ENCODE assay signal across 25 cellular contexts in the genomic region with DNA sequence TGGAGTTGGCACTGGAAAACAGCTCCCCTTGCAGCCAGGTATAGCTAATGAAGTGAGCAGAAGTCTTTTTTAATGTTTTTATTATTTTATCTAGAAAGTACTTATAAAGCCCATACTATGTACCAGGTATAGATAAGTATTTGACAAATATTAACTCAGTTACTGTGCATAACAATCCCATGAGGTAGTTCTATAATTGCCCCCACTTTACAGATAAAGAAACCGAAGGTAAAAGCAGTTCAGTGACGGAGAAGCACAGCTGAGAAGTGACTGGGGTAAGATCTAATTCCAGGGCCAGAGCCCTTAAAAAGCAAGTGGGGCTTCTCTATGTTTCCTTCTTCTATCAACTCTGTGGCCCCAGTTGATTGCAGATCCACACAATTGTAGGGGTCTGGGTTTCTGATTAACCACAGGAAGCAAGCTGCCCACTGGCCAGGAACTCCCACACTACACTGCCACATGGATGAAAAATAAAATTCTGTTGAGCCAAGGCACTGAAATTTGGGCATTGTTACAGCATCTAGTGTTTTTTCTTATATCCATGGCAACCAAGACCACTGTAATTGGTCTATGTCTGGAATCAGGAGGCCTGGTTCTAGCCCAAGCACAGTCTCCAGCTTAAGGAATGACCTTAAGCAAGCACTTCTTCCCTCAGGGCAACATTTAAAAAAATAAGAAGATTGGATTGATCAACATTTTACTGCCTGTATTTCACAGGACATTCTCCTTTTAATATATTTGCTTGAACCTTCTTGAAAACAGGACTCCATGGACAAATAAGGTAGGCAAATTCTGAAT.
"Had no signal": no experiment of that assay in that cellular context is flagged by ENCODE, and none has a peak within 500 bp of the region (broad histone marks: within the 10 kb centered on the region; RNA-seq: fewer than 3 reads in every experiment).

No MANE protein-coding gene starts in this region.

- H3K4me3 ChIP-seq: body of pancreas, heart right ventricle, left ventricle myocardium inferior, lung, mucosa of descending colon, right atrium auricular region, stomach, thyroid gland had no signal

- H3K4me1 ChIP-seq: body of pancreas, heart right ventricle, left ventricle myocardium inferior, right atrium auricular region, thyroid gland had no signal

- H3K36me3 ChIP-seq: heart right ventricle, left ventricle myocardium inferior, right atrium auricular region, stomach, thyroid gland, WERI-Rb-1 had no signal

- ATAC-seq: activated CD4-positive, CD25-positive, alpha-beta regulatory T cell treated with anti-CD3 and anti-CD28 coated beads, Interleukin-2, amount 50 U/mL, for 24 hours; body of pancreas; heart right ventricle; mucosa of descending colon; natural killer cell treated with Interleukin-12 subunit alpha and Interleukin-12 subunit beta and Interleukin-15 and Interleukin-18, amount 100 ng/mL, for 72 hours; stimulated activated naive B cell treated with anti-CD40 and anti-IgM and Interleukin-4, amounts not matched to agents 10 μg/mL and 1 μg/mL and 100 μg/mL, for 72 hours had no signal

- H3K27me3 ChIP-seq: body of pancreas, heart right ventricle, right atrium auricular region, stomach, thyroid gland had no signal

- DNase-seq: activated CD4-positive, alpha-beta T cell treated with anti-CD3 and anti-CD28 coated beads for 48 hours; activated CD4-positive, alpha-beta T cell treated with anti-CD3 and anti-CD28 coated beads, Interleukin-2, amount 50 U/mL, for 48 hours; activated CD8-positive, alpha-beta memory T cell treated with anti-CD3 and anti-CD28 coated beads, Interleukin-2, amount 50 U/mL, for 48 hours; activated gamma-delta T cell; activated naive CD4-positive, alpha-beta T cell treated with anti-CD3 and anti-CD28 coated beads, Interleukin-2, amount 10 ng/mL, durations not matched to agents 7 days and 5 days; activated naive CD8-positive, alpha-beta T cell treated with anti-CD3 and anti-CD28 coated beads, Interleukin-2, amount 10 ng/mL, durations not matched to agents 7 days and 5 days; activated T-cell treated with anti-CD3 and anti-CD28 coated beads, Interleukin-2, amount 50 U/mL, for 24 hours; amygdala; body of pancreas; effector CD8-positive, alpha-beta T cell; foreskin fibroblast; heart right ventricle; left ventricle myocardium inferior; mucosa of descending colon; stimulated activated CD4-positive, alpha-beta T cell treated with anti-CD3 and anti-CD28 coated beads, Interleukin-15, amount 100 ng/mL, for 24 hours; stimulated activated CD4-positive, alpha-beta T cell treated with anti-CD3 and anti-CD28 coated beads, Interleukin-2, amount 100 ng/mL, for 24 hours; stimulated activated naive B cell treated with anti-CD40 and anti-IgM and Interleukin-4, amounts not matched to agents 10 μg/mL and 1 μg/mL and 100 μg/mL, for 72 hours; stomach; T-helper 9 cell; thyroid gland; WERI-Rb-1 had no signal

- H3K9me3 ChIP-seq: body of pancreas, thyroid gland had no signal

- H3K27ac ChIP-seq: body of pancreas, heart right ventricle, left ventricle myocardium inferior, right atrium auricular region, stomach, thyroid gland, WERI-Rb-1 had no signal
